Comparison of ENCODE assay signal across 8 cellular contexts in genomic region chr12:8644345-8645248, GRCh38. TPM values are rescaled to one million over a fixed set of nuclear protein-coding genes. Genes with fewer than 3 reads are reported as not detected.
DNase-seq lines count a peak whose midpoint lies in the region; ATAC-seq and TF ChIP-seq lines count a peak whose summit lies in the region.

No MANE protein-coding gene starts in this region.

- CTCF ChIA-PET in activated naive CD4-positive, alpha-beta T cell treated with anti-CD3 and anti-CD28 coated beads for 36 hours (lab: Charles Lee), result interaction anchor here (0.7 to 1.3 kb wide), 4 partner anchors 13 to 618 kb away, joined by 3 to 5 read pairs (median 4); no protein-coding TSS in a partner anchor

- H3K9me3 ChIP-seq in MM.1S (replicated peaks; ENCODE audit: insufficient read depth, low read length), result no peaks in the 10 kb centered on the region

- peak overlapping the region; percentile 44 for H3K4me3 ChIP-seq in GM12865 (ENCODE audit: low read depth, low read length)
- H3K4me3 ChIP-seq in MM.1S (ENCODE audit: low read length), result peak overlapping the region; percentile 11; the same call in 1 of the 2 replicates

- no peaks in the 10 kb centered on the region for H3K36me3 Mint-ChIP-seq in activated naive CD4-positive, alpha-beta T cell treated with anti-CD3 and anti-CD28 coated beads for 36 hours (ENCODE audit: low read depth)
- peaks cover 5% of the 10 kb centered on the region for H3K36me3 Mint-ChIP-seq in type B pancreatic cell

- no peak overlapping the region for H3K9ac ChIP-seq in MM.1S (ENCODE audit: low read length)

- peaks cover 34% of the 10 kb centered on the region for H3K4me1 ChIP-seq in MM.1S (ENCODE audit: low read length)

- DNase-seq in GM12865 (ENCODE audit: low read depth), result peak; percentile 90
- DNase-seq in MM.1S, result peak; percentile 89
- peak; percentile 85 for DNase-seq in activated naive CD4-positive, alpha-beta T cell treated with anti-CD3 and anti-CD28 coated beads for 36 hours
- DNase-seq in stimulated activated CD8-positive, alpha-beta memory T cell treated with anti-CD3 and anti-CD28 coated beads, Interleukin-15, amount 100 ng/mL, for 48 hours (ENCODE audit: low read depth in 2 of 2), result peak; percentile 47 to 56
- DNase-seq in RKO (ENCODE audit: low spot score), result no peak
- DNase-seq in SK-N-DZ (ENCODE audit: low spot score), result no peak
- no peak for DNase-seq in type B pancreatic cell (ENCODE audit: extremely low spot score, unreplicated experiment)

- peaks cover 29% of the 10 kb centered on the region for H3F3A ChIP-seq in MM.1S (ENCODE audit: insufficient read depth, low read length)

- H3K27me3 ChIP-seq in MM.1S (replicated peaks; ENCODE audit: insufficient read depth, low read length), result peaks cover 22% of the 10 kb centered on the region; the same call in 1 of the 2 replicates

- H3K27ac ChIP-seq in MM.1S (ENCODE audit: low read length), result peak overlapping the region; percentile 45; the same call in 1 of the 2 replicates

- H3K27me3 Mint-ChIP-seq in activated naive CD4-positive, alpha-beta T cell treated with anti-CD3 and anti-CD28 coated beads for 36 hours (ENCODE audit: low read depth), result no peaks in the 10 kb centered on the region
- H3K27me3 Mint-ChIP-seq in type B pancreatic cell, result peaks cover 15% of the 10 kb centered on the region

- no peak for TF ChIP-seq CTCF in GM12865 (IDR thresholded peaks at IDR 0.05; ENCODE audit: insufficient read depth, low read depth, low read length, missing control alignments)
- no peak for TF ChIP-seq CTCF in MM.1S (IDR thresholded peaks at IDR 0.05; ENCODE audit: low read length)
- no peak for TF ChIP-seq CTCF in type B pancreatic cell (conservative IDR thresholded peaks at IDR 0.05)

- H3K79me2 ChIP-seq in MM.1S (ENCODE audit: low read length), result no peaks in the 10 kb centered on the region

- H4K20me1 ChIP-seq in MM.1S (ENCODE audit: insufficient read depth, low read length), result no peaks in the 10 kb centered on the region

- peaks cover 36% of the 10 kb centered on the region for H3K4me1 Mint-ChIP-seq in activated naive CD4-positive, alpha-beta T cell treated with anti-CD3 and anti-CD28 coated beads for 36 hours (ENCODE audit: low read depth)
- no peaks in the 10 kb centered on the region for H3K4me1 Mint-ChIP-seq in type B pancreatic cell (ENCODE audit: unreplicated experiment)

- peak; percentile 68 for ATAC-seq in GM21723 (IDR thresholded peaks at IDR 0.05; ENCODE audit: unreplicated experiment)

- intact Hi-C loops in activated naive CD4-positive, alpha-beta T cell treated with anti-CD3 and anti-CD28 coated beads for 36 hours (cut with micrococcal nuclease), result loop anchor here (1.0 to 5.0 kb wide), 6 partner anchors 87 to 601 kb away; partner anchors contain the start of genes C3AR1 and CLEC4E

- peak overlapping the region; percentile 47 for H3K4me3 Mint-ChIP-seq in activated naive CD4-positive, alpha-beta T cell treated with anti-CD3 and anti-CD28 coated beads for 36 hours
- H3K4me3 Mint-ChIP-seq in type B pancreatic cell, result no peak overlapping the region

- no peaks in the 10 kb centered on the region for H3K36me3 ChIP-seq in MM.1S (replicated peaks; ENCODE audit: insufficient read depth, low read length)

- no peaks in the 10 kb centered on the region for H3K9me3 Mint-ChIP-seq in activated naive CD4-positive, alpha-beta T cell treated with anti-CD3 and anti-CD28 coated beads for 36 hours
- H3K9me3 Mint-ChIP-seq in type B pancreatic cell, result no peaks in the 10 kb centered on the region

- H3K4me2 ChIP-seq in MM.1S (ENCODE audit: low read depth, low read length), result peak overlapping the region; percentile 70

- H3K27ac Mint-ChIP-seq in activated naive CD4-positive, alpha-beta T cell treated with anti-CD3 and anti-CD28 coated beads for 36 hours, result peak overlapping the region; percentile 86
- H3K27ac Mint-ChIP-seq in type B pancreatic cell, result no peak overlapping the region

- no peaks in the 10 kb centered on the region for H3K9me2 ChIP-seq in MM.1S (replicated peaks; ENCODE audit: insufficient read depth, low read length)

- H2AFZ ChIP-seq in MM.1S (ENCODE audit: low read length), result no peak overlapping the region

RNA-seq across cellular contexts. Expression of gene MFAP5, which starts 18.0 kb away (rescaled TPM):
- total RNA-seq in activated naive CD4-positive, alpha-beta T cell treated with anti-CD3 and anti-CD28 coated beads for 36 hours, result not detected
- not detected in 2 replicates for polyA plus RNA-seq in SK-N-DZ (2014; cell fraction: cytosol; rRNA removed)
- not detected in 2 replicates for polyA plus RNA-seq in SK-N-DZ (2014; cell fraction: nucleus; rRNA removed)
- total RNA-seq in type B pancreatic cell (ENCODE audit: low replicate concordance), result 1.4 and 11.5 TPM in 2 replicates

RNA-seq across cellular contexts. Expression of gene AICDA, which starts 31.9 kb away (rescaled TPM):
- not detected for total RNA-seq in activated naive CD4-positive, alpha-beta T cell treated with anti-CD3 and anti-CD28 coated beads for 36 hours
- not detected in 2 replicates for polyA plus RNA-seq in SK-N-DZ (2014; cell fraction: cytosol; rRNA removed)
- not detected in 2 replicates for polyA plus RNA-seq in SK-N-DZ (2014; cell fraction: nucleus; rRNA removed)
- total RNA-seq in type B pancreatic cell (ENCODE audit: low replicate concordance), result 0.21 TPM in 1 of 2 replicates, not detected in the other

RNA-seq across cellular contexts. Expression of gene RIMKLB, which starts 53.2 kb away (rescaled TPM):
- 1 to 10 TPM; 5.2 to 5.5 TPM for total RNA-seq in activated naive CD4-positive, alpha-beta T cell treated with anti-CD3 and anti-CD28 coated beads for 36 hours
- polyA plus RNA-seq in SK-N-DZ (2014; cell fraction: cytosol; rRNA removed), result 39.0 and 47.7 TPM in 2 replicates
- polyA plus RNA-seq in SK-N-DZ (2014; cell fraction: nucleus; rRNA removed), result 300 and 302 TPM in 2 replicates
- 59.8 and 65.2 TPM in 2 replicates for total RNA-seq in type B pancreatic cell (ENCODE audit: low replicate concordance)

Comparison
In these comparisons a context has a peak if more than half of its experiments do, and no peak if none do; other contexts are left out.
1. DNase-seq: peak in GM12865 (single experiment), MM.1S (single experiment), activated naive CD4-positive, alpha-beta T cell treated with anti-CD3 and anti-CD28 coated beads for 36 hours (single experiment) and stimulated activated CD8-positive, alpha-beta memory T cell treated with anti-CD3 and anti-CD28 coated beads, Interleukin-15, amount 100 ng/mL, for 48 hours (2 of 2); none in RKO (single experiment), SK-N-DZ (single experiment) and type B pancreatic cell (single experiment).